In genomic region chr17:42311240-42312034, GRCh38 we compare ENCODE assay signal across 1 cellular context.
TF ChIP-seq lines count a peak whose summit lies in the region.

No MANE protein-coding gene starts in this region.

TF ChIP-seq in HepG2, 621 proteins besides CTCF, POLR2A, EP300 and RAD21 (continued from another document and continues in another):
- peak; percentile 94 for TF ChIP-seq MYC (CRISPR knock-in tag; IDR thresholded peaks at IDR 0.05; ENCODE audit: borderline replicate concordance)
- TF ChIP-seq MEIS1 (CRISPR knock-in tag; IDR thresholded peaks at IDR 0.05; ENCODE audit: borderline replicate concordance), result peak; percentile 6; the same call in 1 of the 2 replicates
- TF ChIP-seq, protein P1, sequence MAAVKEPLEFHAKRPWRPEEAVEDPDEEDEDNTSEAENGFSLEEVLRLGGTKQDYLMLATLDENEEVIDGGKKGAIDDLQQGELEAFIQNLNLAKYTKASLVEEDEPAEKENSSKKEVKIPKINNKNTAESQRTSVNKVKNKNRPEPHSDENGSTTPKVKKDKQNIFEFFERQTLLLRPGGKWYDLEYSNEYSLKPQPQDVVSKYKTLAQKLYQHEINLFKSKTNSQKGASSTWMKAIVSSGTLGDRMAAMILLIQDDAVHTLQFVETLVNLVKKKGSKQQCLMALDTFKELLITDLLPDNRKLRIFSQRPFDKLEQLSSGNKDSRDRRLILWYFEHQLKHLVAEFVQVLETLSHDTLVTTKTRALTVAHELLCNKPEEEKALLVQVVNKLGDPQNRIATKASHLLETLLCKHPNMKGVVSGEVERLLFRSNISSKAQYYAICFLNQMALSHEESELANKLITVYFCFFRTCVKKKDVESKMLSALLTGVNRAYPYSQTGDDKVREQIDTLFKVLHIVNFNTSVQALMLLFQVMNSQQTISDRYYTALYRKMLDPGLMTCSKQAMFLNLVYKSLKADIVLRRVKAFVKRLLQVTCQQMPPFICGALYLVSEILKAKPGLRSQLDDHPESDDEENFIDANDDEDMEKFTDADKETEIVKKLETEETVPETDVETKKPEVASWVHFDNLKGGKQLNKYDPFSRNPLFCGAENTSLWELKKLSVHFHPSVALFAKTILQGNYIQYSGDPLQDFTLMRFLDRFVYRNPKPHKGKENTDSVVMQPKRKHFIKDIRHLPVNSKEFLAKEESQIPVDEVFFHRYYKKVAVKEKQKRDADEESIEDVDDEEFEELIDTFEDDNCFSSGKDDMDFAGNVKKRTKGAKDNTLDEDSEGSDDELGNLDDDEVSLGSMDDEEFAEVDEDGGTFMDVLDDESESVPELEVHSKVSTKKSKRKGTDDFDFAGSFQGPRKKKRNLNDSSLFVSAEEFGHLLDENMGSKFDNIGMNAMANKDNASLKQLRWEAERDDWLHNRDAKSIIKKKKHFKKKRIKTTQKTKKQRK (IDR thresholded peaks at IDR 0.05; ENCODE audit: low read length), result no peak
- no peak for TF ChIP-seq ZNF530 (CRISPR knock-in tag; IDR thresholded peaks at IDR 0.05; ENCODE audit: low read depth)
- TF ChIP-seq ATRX (CRISPR knock-in tag; IDR thresholded peaks at IDR 0.05; ENCODE audit: borderline replicate concordance), result no peak; the same call in 1 of the 2 replicates
- TF ChIP-seq ZNF263 (CRISPR knock-in tag; IDR thresholded peaks at IDR 0.05), result peak; percentile 98
- TF ChIP-seq FOSL1 (CRISPR knock-in tag; IDR thresholded peaks at IDR 0.05; ENCODE audit: borderline replicate concordance), result no peak
- peak; percentile 20 for TF ChIP-seq ZNF724P (CRISPR knock-in tag; IDR thresholded peaks at IDR 0.05; ENCODE audit: borderline replicate concordance)
- TF ChIP-seq NCOA5 (CRISPR knock-in tag; IDR thresholded peaks at IDR 0.05), result no peak
- no peak for TF ChIP-seq ZNF703 (CRISPR knock-in tag; IDR thresholded peaks at IDR 0.05; ENCODE audit: borderline replicate concordance)
- no peak for TF ChIP-seq SOX6 (IDR thresholded peaks at IDR 0.05)
- peak; percentile 55 for TF ChIP-seq SOX6 (CRISPR knock-in tag; IDR thresholded peaks at IDR 0.05)
- TF ChIP-seq CREM (IDR thresholded peaks at IDR 0.05), result no peak; the same call in 1 of the 2 replicates
- no peak for TF ChIP-seq CREM (CRISPR knock-in tag; IDR thresholded peaks at IDR 0.05)
- peak; percentile 53; the same call in 1 of the 2 replicates for TF ChIP-seq ZNF264 (CRISPR knock-in tag; IDR thresholded peaks at IDR 0.05)
- no peak for TF ChIP-seq ZNF550 (CRISPR knock-in tag; IDR thresholded peaks at IDR 0.05; ENCODE audit: borderline replicate concordance)
- TF ChIP-seq, protein P2, sequence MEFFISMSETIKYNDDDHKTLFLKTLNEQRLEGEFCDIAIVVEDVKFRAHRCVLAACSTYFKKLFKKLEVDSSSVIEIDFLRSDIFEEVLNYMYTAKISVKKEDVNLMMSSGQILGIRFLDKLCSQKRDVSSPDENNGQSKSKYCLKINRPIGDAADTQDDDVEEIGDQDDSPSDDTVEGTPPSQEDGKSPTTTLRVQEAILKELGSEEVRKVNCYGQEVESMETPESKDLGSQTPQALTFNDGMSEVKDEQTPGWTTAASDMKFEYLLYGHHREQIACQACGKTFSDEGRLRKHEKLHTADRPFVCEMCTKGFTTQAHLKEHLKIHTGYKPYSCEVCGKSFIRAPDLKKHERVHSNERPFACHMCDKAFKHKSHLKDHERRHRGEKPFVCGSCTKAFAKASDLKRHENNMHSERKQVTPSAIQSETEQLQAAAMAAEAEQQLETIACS (CRISPR knock-in tag; IDR thresholded peaks at IDR 0.05), result peak; percentile 46; the same call in 1 of the 2 replicates
- no peak; the same call in 1 of the 2 replicates for TF ChIP-seq ZNF235 (CRISPR knock-in tag; IDR thresholded peaks at IDR 0.05; ENCODE audit: borderline replicate concordance)
- no peak for TF ChIP-seq ZNF296 (CRISPR knock-in tag; conservative IDR thresholded peaks at IDR 0.05)
- TF ChIP-seq TBP (CRISPR knock-in tag; IDR thresholded peaks at IDR 0.05), result no peak
- TF ChIP-seq CAMTA2 (CRISPR knock-in tag; IDR thresholded peaks at IDR 0.05; ENCODE audit: borderline replicate concordance), result 0 out of 2 replicates have a peak, but pooled peaks have one; percentile 66
- TF ChIP-seq ZNF430 (CRISPR knock-in tag; IDR thresholded peaks at IDR 0.05), result 0 out of 2 replicates have a peak, but pooled peaks have one; percentile 77
- no peak; the same call in none of the 2 replicates for TF ChIP-seq ARNT2 (CRISPR knock-in tag; IDR thresholded peaks at IDR 0.05; ENCODE audit: low read depth)
- no peak for TF ChIP-seq CHD4 (IDR thresholded peaks at IDR 0.05; ENCODE audit: borderline replicate concordance, low read length)
- peak; percentile 88 for TF ChIP-seq ZBTB37 (CRISPR knock-in tag; IDR thresholded peaks at IDR 0.05)
- TF ChIP-seq ZNF354B (CRISPR knock-in tag; IDR thresholded peaks at IDR 0.05), result no peak
- TF ChIP-seq SP4 (CRISPR knock-in tag; IDR thresholded peaks at IDR 0.05), result no peak; the same call in 1 of the 2 replicates
- TF ChIP-seq ZNF547 (CRISPR knock-in tag; IDR thresholded peaks at IDR 0.05), result no peak
- 0 out of 2 replicates have a peak, but pooled peaks have one; percentile 80 for TF ChIP-seq KLF9 (CRISPR knock-in tag; IDR thresholded peaks at IDR 0.05; ENCODE audit: low read depth)
- TF ChIP-seq, protein P3, sequence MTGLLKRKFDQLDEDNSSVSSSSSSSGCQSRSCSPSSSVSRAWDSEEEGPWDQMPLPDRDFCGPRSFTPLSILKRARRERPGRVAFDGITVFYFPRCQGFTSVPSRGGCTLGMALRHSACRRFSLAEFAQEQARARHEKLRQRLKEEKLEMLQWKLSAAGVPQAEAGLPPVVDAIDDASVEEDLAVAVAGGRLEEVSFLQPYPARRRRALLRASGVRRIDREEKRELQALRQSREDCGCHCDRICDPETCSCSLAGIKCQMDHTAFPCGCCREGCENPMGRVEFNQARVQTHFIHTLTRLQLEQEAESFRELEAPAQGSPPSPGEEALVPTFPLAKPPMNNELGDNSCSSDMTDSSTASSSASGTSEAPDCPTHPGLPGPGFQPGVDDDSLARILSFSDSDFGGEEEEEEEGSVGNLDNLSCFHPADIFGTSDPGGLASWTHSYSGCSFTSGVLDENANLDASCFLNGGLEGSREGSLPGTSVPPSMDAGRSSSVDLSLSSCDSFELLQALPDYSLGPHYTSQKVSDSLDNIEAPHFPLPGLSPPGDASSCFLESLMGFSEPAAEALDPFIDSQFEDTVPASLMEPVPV (CRISPR knock-in tag; IDR thresholded peaks at IDR 0.05), result no peak
- no peak; the same call in 1 of the 2 replicates for TF ChIP-seq ZNF552 (CRISPR knock-in tag; IDR thresholded peaks at IDR 0.05; ENCODE audit: borderline replicate concordance)
- no peak for TF ChIP-seq PAWR (CRISPR knock-in tag; IDR thresholded peaks at IDR 0.05; ENCODE audit: borderline replicate concordance)
- TF ChIP-seq, protein P4, sequence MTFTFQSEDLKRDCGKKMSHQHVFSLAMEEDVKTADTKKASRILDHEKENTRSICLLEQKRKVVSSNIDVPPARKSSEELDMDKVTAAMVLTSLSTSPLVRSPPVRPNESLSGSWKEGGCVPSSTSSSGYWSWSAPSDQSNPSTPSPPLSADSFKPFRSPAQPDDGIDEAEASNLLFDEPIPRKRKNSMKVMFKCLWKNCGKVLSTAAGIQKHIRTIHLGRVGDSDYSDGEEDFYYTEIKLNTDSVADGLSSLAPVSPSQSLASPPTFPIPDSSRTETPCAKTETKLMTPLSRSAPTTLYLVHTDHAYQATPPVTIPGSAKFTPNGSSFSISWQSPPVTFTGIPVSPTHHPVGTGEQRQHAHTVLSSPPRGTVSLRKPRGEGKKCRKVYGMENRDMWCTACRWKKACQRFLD (CRISPR knock-in tag; IDR thresholded peaks at IDR 0.05; ENCODE audit: borderline replicate concordance), result 0 out of 2 replicates have a peak, but pooled peaks have one; percentile 39
- TF ChIP-seq ZSCAN21 (CRISPR knock-in tag; IDR thresholded peaks at IDR 0.05; ENCODE audit: borderline replicate concordance), result no peak
- TF ChIP-seq KDM1A (CRISPR knock-in tag; IDR thresholded peaks at IDR 0.05), result peak; percentile 61; the same call in 1 of the 2 replicates
- TF ChIP-seq ZNF747 (CRISPR knock-in tag; IDR thresholded peaks at IDR 0.05; ENCODE audit: borderline replicate concordance), result no peak
- peak; percentile 37; the same call in 1 of the 2 replicates for TF ChIP-seq GMEB1 (CRISPR knock-in tag; IDR thresholded peaks at IDR 0.05; ENCODE audit: borderline replicate concordance)
- TF ChIP-seq, protein P5, sequence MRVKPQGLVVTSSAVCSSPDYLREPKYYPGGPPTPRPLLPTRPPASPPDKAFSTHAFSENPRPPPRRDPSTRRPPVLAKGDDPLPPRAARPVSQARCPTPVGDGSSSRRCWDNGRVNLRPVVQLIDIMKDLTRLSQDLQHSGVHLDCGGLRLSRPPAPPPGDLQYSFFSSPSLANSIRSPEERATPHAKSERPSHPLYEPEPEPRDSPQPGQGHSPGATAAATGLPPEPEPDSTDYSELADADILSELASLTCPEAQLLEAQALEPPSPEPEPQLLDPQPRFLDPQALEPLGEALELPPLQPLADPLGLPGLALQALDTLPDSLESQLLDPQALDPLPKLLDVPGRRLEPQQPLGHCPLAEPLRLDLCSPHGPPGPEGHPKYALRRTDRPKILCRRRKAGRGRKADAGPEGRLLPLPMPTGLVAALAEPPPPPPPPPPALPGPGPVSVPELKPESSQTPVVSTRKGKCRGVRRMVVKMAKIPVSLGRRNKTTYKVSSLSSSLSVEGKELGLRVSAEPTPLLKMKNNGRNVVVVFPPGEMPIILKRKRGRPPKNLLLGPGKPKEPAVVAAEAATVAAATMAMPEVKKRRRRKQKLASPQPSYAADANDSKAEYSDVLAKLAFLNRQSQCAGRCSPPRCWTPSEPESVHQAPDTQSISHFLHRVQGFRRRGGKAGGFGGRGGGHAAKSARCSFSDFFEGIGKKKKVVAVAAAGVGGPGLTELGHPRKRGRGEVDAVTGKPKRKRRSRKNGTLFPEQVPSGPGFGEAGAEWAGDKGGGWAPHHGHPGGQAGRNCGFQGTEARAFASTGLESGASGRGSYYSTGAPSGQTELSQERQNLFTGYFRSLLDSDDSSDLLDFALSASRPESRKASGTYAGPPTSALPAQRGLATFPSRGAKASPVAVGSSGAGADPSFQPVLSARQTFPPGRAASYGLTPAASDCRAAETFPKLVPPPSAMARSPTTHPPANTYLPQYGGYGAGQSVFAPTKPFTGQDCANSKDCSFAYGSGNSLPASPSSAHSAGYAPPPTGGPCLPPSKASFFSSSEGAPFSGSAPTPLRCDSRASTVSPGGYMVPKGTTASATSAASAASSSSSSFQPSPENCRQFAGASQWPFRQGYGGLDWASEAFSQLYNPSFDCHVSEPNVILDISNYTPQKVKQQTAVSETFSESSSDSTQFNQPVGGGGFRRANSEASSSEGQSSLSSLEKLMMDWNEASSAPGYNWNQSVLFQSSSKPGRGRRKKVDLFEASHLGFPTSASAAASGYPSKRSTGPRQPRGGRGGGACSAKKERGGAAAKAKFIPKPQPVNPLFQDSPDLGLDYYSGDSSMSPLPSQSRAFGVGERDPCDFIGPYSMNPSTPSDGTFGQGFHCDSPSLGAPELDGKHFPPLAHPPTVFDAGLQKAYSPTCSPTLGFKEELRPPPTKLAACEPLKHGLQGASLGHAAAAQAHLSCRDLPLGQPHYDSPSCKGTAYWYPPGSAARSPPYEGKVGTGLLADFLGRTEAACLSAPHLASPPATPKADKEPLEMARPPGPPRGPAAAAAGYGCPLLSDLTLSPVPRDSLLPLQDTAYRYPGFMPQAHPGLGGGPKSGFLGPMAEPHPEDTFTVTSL (CRISPR knock-in tag; IDR thresholded peaks at IDR 0.05; ENCODE audit: borderline replicate concordance), result peak; percentile 52; the same call in 1 of the 2 replicates
- no peak for TF ChIP-seq ZNF260 (CRISPR knock-in tag; IDR thresholded peaks at IDR 0.05; ENCODE audit: borderline replicate concordance, low read depth)
- TF ChIP-seq, protein P6, sequence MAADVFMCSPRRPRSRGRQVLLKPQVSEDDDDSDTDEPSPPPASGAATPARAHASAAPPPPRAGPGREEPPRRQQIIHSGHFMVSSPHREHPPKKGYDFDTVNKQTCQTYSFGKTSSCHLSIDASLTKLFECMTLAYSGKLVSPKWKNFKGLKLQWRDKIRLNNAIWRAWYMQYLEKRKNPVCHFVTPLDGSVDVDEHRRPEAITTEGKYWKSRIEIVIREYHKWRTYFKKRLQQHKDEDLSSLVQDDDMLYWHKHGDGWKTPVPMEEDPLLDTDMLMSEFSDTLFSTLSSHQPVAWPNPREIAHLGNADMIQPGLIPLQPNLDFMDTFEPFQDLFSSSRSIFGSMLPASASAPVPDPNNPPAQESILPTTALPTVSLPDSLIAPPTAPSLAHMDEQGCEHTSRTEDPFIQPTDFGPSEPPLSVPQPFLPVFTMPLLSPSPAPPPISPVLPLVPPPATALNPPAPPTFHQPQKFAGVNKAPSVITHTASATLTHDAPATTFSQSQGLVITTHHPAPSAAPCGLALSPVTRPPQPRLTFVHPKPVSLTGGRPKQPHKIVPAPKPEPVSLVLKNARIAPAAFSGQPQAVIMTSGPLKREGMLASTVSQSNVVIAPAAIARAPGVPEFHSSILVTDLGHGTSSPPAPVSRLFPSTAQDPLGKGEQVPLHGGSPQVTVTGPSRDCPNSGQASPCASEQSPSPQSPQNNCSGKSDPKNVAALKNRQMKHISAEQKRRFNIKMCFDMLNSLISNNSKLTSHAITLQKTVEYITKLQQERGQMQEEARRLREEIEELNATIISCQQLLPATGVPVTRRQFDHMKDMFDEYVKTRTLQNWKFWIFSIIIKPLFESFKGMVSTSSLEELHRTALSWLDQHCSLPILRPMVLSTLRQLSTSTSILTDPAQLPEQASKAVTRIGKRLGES (CRISPR knock-in tag; IDR thresholded peaks at IDR 0.05; ENCODE audit: borderline replicate concordance), result no peak; the same call in 1 of the 2 replicates
- peak; percentile 96 for TF ChIP-seq ZNF331 (CRISPR knock-in tag; IDR thresholded peaks at IDR 0.05)
- TF ChIP-seq BRCA1 (CRISPR knock-in tag; IDR thresholded peaks at IDR 0.05), result no peak
- TF ChIP-seq ATF7 (IDR thresholded peaks at IDR 0.05), result no peak
- peak; percentile 45; the same call in 1 of the 2 replicates for TF ChIP-seq ATF7 (CRISPR knock-in tag; IDR thresholded peaks at IDR 0.05)
- TF ChIP-seq ZNF761 (CRISPR knock-in tag; conservative IDR thresholded peaks at IDR 0.05), result no peak; the same call in 1 of the 2 replicates
